ENCODE assay signal across 9 cellular contexts in genomic region chr10:16967866-16968721, GRCh38.
A peak's percentile ranks its signal among the peaks of the same experiment; 100 is the strongest.
DNase-seq lines count a peak whose midpoint lies in the region; ATAC-seq and TF ChIP-seq lines count a peak whose summit lies in the region.
"Had no signal": no experiment of that assay in that cellular context is flagged by ENCODE, and none has a peak within 500 bp of the region (broad histone marks: within the 10 kb centered on the region; RNA-seq: fewer than 3 reads in every experiment).

No MANE protein-coding gene starts in this region.

- no peak for ATAC-seq in thoracic aorta (ENCODE audit: insufficient number of reproducible peaks, low FRiP score, low read depth)

- intact Hi-C loops in breast epithelium (cut with DNase I; ENCODE audit: low total_unique reads), result no loop called here

- no peak overlapping the region for H3K4me3 ChIP-seq in breast epithelium
- no peak overlapping the region for H3K4me3 ChIP-seq in kidney epithelial cell (ENCODE audit: low read depth, low read length)
- peak overlapping the region; percentile 23 for H3K4me3 ChIP-seq in thoracic aorta

- H3K27ac ChIP-seq in breast epithelium (peak overlapping the region; percentile 70 to 76), thoracic aorta (peak overlapping the region in 1 of 2 donors; percentile 34)
- H3K27ac ChIP-seq: 22Rv1 had no signal

- H3K36me3 ChIP-seq in breast epithelium (no peaks in the 10 kb centered on the region), kidney epithelial cell (ENCODE audit: control insufficient read depth, insufficient read depth, low read length) (no peaks in the 10 kb centered on the region), thoracic aorta (no peaks in the 10 kb centered on the region)

- no peaks in the 10 kb centered on the region for H3K9me3 ChIP-seq in breast epithelium
- no peaks in the 10 kb centered on the region for H3K9me3 ChIP-seq in thoracic aorta

- H3K4me1 ChIP-seq in breast epithelium, result no peaks in the 10 kb centered on the region
- peaks cover 4 to 38% of the 10 kb centered on the region in 2 donors for H3K4me1 ChIP-seq in thoracic aorta (ENCODE audit: control insufficient read depth in 1 of 2, low read depth in 2 of 2)

- DNase-seq in DMS53 (lab: John Stamatoyannopoulos, UW) (peak; percentile 31), DMS53 treated with DMSO at 0.1 percent for 48 hours (lab: John Stamatoyannopoulos, UW; ENCODE audit: unreplicated experiment) (no peak), breast epithelium (ENCODE audit: low spot score in 2 of 2) (no peak), kidney epithelial cell (ENCODE audit: low read depth) (peak; percentile 87), thoracic aorta (ENCODE audit: low spot score) (no peak), pons (ENCODE audit: low spot score) (no peak), SKM-1 treated with dmso at 0.1 percent for 144 hours (lab: John Stamatoyannopoulos, UW; ENCODE audit: unreplicated experiment) (no peak), hippocampal formation (lab: John Stamatoyannopoulos, UW) (no peak)

- no peak for TF ChIP-seq CTCF in breast epithelium (IDR thresholded peaks at IDR 0.05)
- no peak for TF ChIP-seq CTCF in kidney epithelial cell (IDR thresholded peaks at IDR 0.05; ENCODE audit: insufficient read depth, low read length, poor library complexity, severe bottlenecking)
- TF ChIP-seq CTCF in thoracic aorta (IDR thresholded peaks at IDR 0.05), result no peak

- H3K27me3 ChIP-seq in breast epithelium, result no peaks in the 10 kb centered on the region
- no peaks in the 10 kb centered on the region for H3K27me3 ChIP-seq in kidney epithelial cell (ENCODE audit: control insufficient read depth, insufficient read depth, low read length)
- H3K27me3 ChIP-seq in thoracic aorta (replicated peaks; ENCODE audit: insufficient read depth), result no peaks in the 10 kb centered on the region

- no peak for TF ChIP-seq POLR2A in breast epithelium (IDR thresholded peaks at IDR 0.05)

Comparison
In these comparisons a context has a peak if more than half of its experiments do, and no peak if none do; other contexts are left out.
1. DNase-seq: peak in DMS53 (single experiment) and kidney epithelial cell (single experiment); none in DMS53 treated with DMSO at 0.1 percent for 48 hours (single experiment), breast epithelium (0 of 2), thoracic aorta (single experiment), pons (single experiment), SKM-1 treated with dmso at 0.1 percent for 144 hours (single experiment) and hippocampal formation (0 of 2).